10 cellular contexts compared by ENCODE assay signal in genomic region chr5:73381587-73382411, GRCh38.
DNase-seq lines count a peak whose midpoint lies in the region; ATAC-seq, FAIRE-seq and TF ChIP-seq lines count a peak whose summit lies in the region.
"Had no signal": no experiment of that assay in that cellular context is flagged by ENCODE, and none has a peak within 500 bp of the region (broad histone marks: within the 10 kb centered on the region; RNA-seq: fewer than 3 reads in every experiment).

No MANE protein-coding gene starts in this region.

- FAIRE-seq in GM19239 (lab: Jason Lieb, UNC), result no peak

- H3K4me3 Mint-ChIP-seq in central memory CD8-positive, alpha-beta T cell, result peak overlapping the region; percentile 48

- peaks cover 12% of the 10 kb centered on the region for H3K36me3 Mint-ChIP-seq in central memory CD8-positive, alpha-beta T cell (ENCODE audit: insufficient read depth)

- H3K27ac Mint-ChIP-seq in central memory CD8-positive, alpha-beta T cell (ENCODE audit: low read depth), result no peak overlapping the region

- H3K4me1 Mint-ChIP-seq in central memory CD8-positive, alpha-beta T cell, result peaks cover 26% of the 10 kb centered on the region

- DNase-seq in heart right ventricle (no peak), Right ventricle myocardium superior (no peak), mucosa of descending colon (peak in 2 of 3 donors; percentile 29 to 49), substantia nigra (lab: John Stamatoyannopoulos, UW) (no peak), GM19239 (ENCODE audit: insufficient read length, low spot score) (no peak)
- DNase-seq in central memory CD8-positive, alpha-beta T cell (ENCODE audit: low spot score in 2 of 2), result no peak
- DNase-seq: NCI-H446 treated with DMSO at 0.1 percent for 48 hours had no signal

- intact Hi-C loops in heart right ventricle (cut with DNase I), result no loop called here
- intact Hi-C loops in Right ventricle myocardium superior (cut with DNase I), result no loop called here
- intact Hi-C loops in mucosa of descending colon (cut with DNase I, micrococcal nuclease), result no loop called here

- H3K27me3 ChIP-seq in heart right ventricle, result peaks cover 22 to 98% (median 85%) of the 10 kb centered on the region in 7 donors
- H3K27me3 ChIP-seq in thymus (ENCODE audit: control insufficient read depth, insufficient read depth), result peaks cover 53% of the 10 kb centered on the region

- H3K9me3 ChIP-seq in heart right ventricle, result peaks cover 0 to 34% (median 9%) of the 10 kb centered on the region in 11 donors
- peaks cover 15% of the 10 kb centered on the region for H3K9me3 ChIP-seq in mucosa of descending colon
- H3K9me3 ChIP-seq in thymus (ENCODE audit: control insufficient read depth), result peaks cover 23% of the 10 kb centered on the region

- H3K4me1 ChIP-seq in heart right ventricle, result peaks cover 2 to 26% (median 13%) of the 10 kb centered on the region in 9 donors
- H3K4me1 ChIP-seq in mucosa of descending colon (ENCODE audit: low read depth), result peaks cover 11% of the 10 kb centered on the region
- H3K4me1 ChIP-seq in thymus (ENCODE audit: control insufficient read depth, insufficient read depth, low read length), result no peaks in the 10 kb centered on the region

- peak in 2 of 8 donors; percentile 31 to 44 for ATAC-seq in heart right ventricle
- no peak for ATAC-seq in Right ventricle myocardium superior (ENCODE audit: poor library complexity)
- ATAC-seq in central memory CD8-positive, alpha-beta T cell (replicated peaks; ENCODE audit: extremely low read depth, poor library complexity, severe bottlenecking), result no peak
- ATAC-seq in mucosa of descending colon, result peak; percentile 33
- no peak for ATAC-seq in GM21360 (IDR thresholded peaks at IDR 0.05; ENCODE audit: unreplicated experiment)

- peaks cover 9% of the 10 kb centered on the region for H3K9me3 Mint-ChIP-seq in central memory CD8-positive, alpha-beta T cell

- peaks cover 48% of the 10 kb centered on the region for H3K27me3 Mint-ChIP-seq in central memory CD8-positive, alpha-beta T cell

- 2 to 3% methylated on average over 90 of the region's 90 CpGs for WGBS in heart right ventricle, 2 donors
- 4% methylated on average over 90 of the region's 90 CpGs for WGBS in thymus

- TF ChIP-seq CTCF in heart right ventricle (IDR thresholded peaks at IDR 0.05), result no peak
- no peak for TF ChIP-seq CTCF in mucosa of descending colon (IDR thresholded peaks at IDR 0.05)

- no peak overlapping the region for H3K27ac ChIP-seq in heart right ventricle
- no peak overlapping the region for H3K27ac ChIP-seq in thymus (ENCODE audit: low read depth)
- no peak overlapping the region for H3K27ac ChIP-seq in substantia nigra (ENCODE audit: low read depth, low read length, poor library complexity, severe bottlenecking)
- H3K27ac ChIP-seq: RWPE1 had no signal

- peak overlapping the region; percentile 11 to 40 (median 34) for H3K4me3 ChIP-seq in heart right ventricle
- no peak overlapping the region for H3K4me3 ChIP-seq in mucosa of descending colon
- H3K4me3 ChIP-seq in thymus (ENCODE audit: low read length), result peak overlapping the region; percentile 14

- H3K36me3 ChIP-seq in heart right ventricle, result no peaks in the 10 kb centered on the region
- no peaks in the 10 kb centered on the region for H3K36me3 ChIP-seq in mucosa of descending colon (ENCODE audit: low read depth)
- no peaks in the 10 kb centered on the region for H3K36me3 ChIP-seq in thymus (ENCODE audit: control insufficient read depth, insufficient read depth)

Comparison
In these comparisons a context has a peak if more than half of its experiments do, and no peak if none do; other contexts are left out.
1. DNase-seq: peak in mucosa of descending colon (2 of 3); none in heart right ventricle (0 of 2), Right ventricle myocardium superior (single experiment), central memory CD8-positive, alpha-beta T cell (0 of 2), substantia nigra (0 of 49) and GM19239 (single experiment).